In genomic region chr3:51375571-51375970, GRCh38 we compare ENCODE assay signal across 15 cellular contexts. TPM values are rescaled to one million over a fixed set of nuclear protein-coding genes. Genes with fewer than 3 reads are reported as not detected.
DNase-seq lines count a peak whose midpoint lies in the region; ATAC-seq lines count a peak whose summit lies in the region.
"Had no signal": no experiment of that assay in that cellular context is flagged by ENCODE, and none has a peak within 500 bp of the region (broad histone marks: within the 10 kb centered on the region; RNA-seq: fewer than 3 reads in every experiment).

No MANE protein-coding gene starts in this region.

- peak; percentile 16 for DNase-seq in activated T-cell treated with anti-CD3 and anti-CD28 coated beads, Interleukin-2, amount 50 U/mL, for 24 hours
- DNase-seq in activated T-cell treated with anti-CD3 and anti-CD28 coated beads for 4 hours, result no peak
- peak; percentile 82 for DNase-seq in cerebellum (ENCODE audit: low spot score)
- peak; percentile 69 for DNase-seq in posterior vena cava (ENCODE audit: low spot score)
- DNase-seq in Right ventricle myocardium superior, result no peak
- DNase-seq in SKM-1 (lab: John Stamatoyannopoulos, UW; ENCODE audit: unreplicated experiment), result no peak
- DNase-seq: 8988T; AML-193; CD4-positive, CD25-positive, alpha-beta regulatory T cell; DMS79; EL; GDM1 had no signal

- H3K27me3 Mint-ChIP-seq in activated T-cell treated with anti-CD3 and anti-CD28 coated beads, Interleukin-2, amount 50 U/mL, for 24 hours, result no peaks in the 10 kb centered on the region
- H3K27me3 Mint-ChIP-seq: CD4-positive, CD25-positive, alpha-beta regulatory T cell had no signal

- H3K4me3 Mint-ChIP-seq in activated T-cell treated with anti-CD3 and anti-CD28 coated beads, Interleukin-2, amount 50 U/mL, for 24 hours, result no peak overlapping the region
- H3K4me3 Mint-ChIP-seq: CD4-positive, CD25-positive, alpha-beta regulatory T cell had no signal

- ATAC-seq in GM19455 (IDR thresholded peaks at IDR 0.05; ENCODE audit: unreplicated experiment) (no peak), Right ventricle myocardium superior (ENCODE audit: poor library complexity) (no peak)
- ATAC-seq: HCT116, HepG2 had no signal

- intact Hi-C loops in posterior vena cava (cut with DNase I) (loop anchor here in 1 of 2 donors (10.0 kb wide), 3 partner anchors 281 to 801 kb away; partner anchors contain the start of genes CISH and MAPKAPK3), Right ventricle myocardium superior (cut with DNase I) (no loop called here)

- H3K4me1 Mint-ChIP-seq in activated T-cell treated with anti-CD3 and anti-CD28 coated beads, Interleukin-2, amount 50 U/mL, for 24 hours (ENCODE audit: low read depth), result peaks cover 2% of the 10 kb centered on the region

- no peaks in the 10 kb centered on the region for H3K9me3 Mint-ChIP-seq in activated T-cell treated with anti-CD3 and anti-CD28 coated beads, Interleukin-2, amount 50 U/mL, for 24 hours
- H3K9me3 Mint-ChIP-seq: CD4-positive, CD25-positive, alpha-beta regulatory T cell had no signal

- no peak overlapping the region for H3K27ac Mint-ChIP-seq in activated T-cell treated with anti-CD3 and anti-CD28 coated beads, Interleukin-2, amount 50 U/mL, for 24 hours
- H3K27ac Mint-ChIP-seq: CD4-positive, CD25-positive, alpha-beta regulatory T cell had no signal

- H3K36me3 Mint-ChIP-seq in activated T-cell treated with anti-CD3 and anti-CD28 coated beads, Interleukin-2, amount 50 U/mL, for 24 hours (ENCODE audit: low read depth), result no peaks in the 10 kb centered on the region
- H3K36me3 Mint-ChIP-seq: CD4-positive, CD25-positive, alpha-beta regulatory T cell had no signal

RNA-seq across cellular contexts. Expression of gene MANF, which starts 9.5 kb away (rescaled TPM):
- total RNA-seq in cerebellum, result 19.3 TPM
- total RNA-seq in posterior vena cava, result 10 to 100 TPM; 72.6 to 79.2 TPM
- 41.1 TPM for total RNA-seq in Right ventricle myocardium superior

RNA-seq across cellular contexts. Expression of gene RBM15B, which starts 15.5 kb away (rescaled TPM):
- total RNA-seq in cerebellum (30.5 TPM), posterior vena cava (10 to 100 TPM; 20.2 to 22.7 TPM), Right ventricle myocardium superior (9.9 TPM)

Comparison
In these comparisons a context has a peak if more than half of its experiments do, and no peak if none do; other contexts are left out.
1. DNase-seq: peak in activated T-cell treated with anti-CD3 and anti-CD28 coated beads, Interleukin-2, amount 50 U/mL, for 24 hours (single experiment), cerebellum (single experiment) and posterior vena cava (single experiment); none in activated T-cell treated with anti-CD3 and anti-CD28 coated beads for 4 hours (single experiment), Right ventricle myocardium superior (single experiment) and SKM-1 (single experiment).